Comparison of ENCODE assay signal across 8 cellular contexts in genomic region chr14:100241279-100241678, GRCh38. TPM values are rescaled to one million over a fixed set of nuclear protein-coding genes. Genes with fewer than 3 reads are reported as not detected.
DNase-seq lines count a peak whose midpoint lies in the region; ATAC-seq, FAIRE-seq and TF ChIP-seq lines count a peak whose summit lies in the region.

No MANE protein-coding gene starts in this region.

- H3K4me3 ChIP-seq in keratinocyte (ENCODE audit: control insufficient read depth in 2 of 3, extremely low read depth in 1 of 3, insufficient read depth in 2 of 3, low read depth in 1 of 3, low read length in 3 of 3), result peak overlapping the region; percentile 63 to 79 (median 71)

- H3K79me2 ChIP-seq in keratinocyte (ENCODE audit: control insufficient read depth, insufficient read depth, low read length), result peaks cover 83% of the 10 kb centered on the region

- DNase-seq in activated CD4-positive, alpha-beta T cell treated with anti-CD3 and anti-CD28 coated beads for 36 hours, result no peak
- no peak for DNase-seq in activated CD4-positive, alpha-beta T cell treated with anti-CD3 and anti-CD28 coated beads, Interleukin-2, amount 50 U/mL, for 1 hour
- DNase-seq in keratinocyte (ENCODE audit: low read depth, low spot score), result no peak
- DNase-seq in NCI-H748 (lab: John Stamatoyannopoulos, UW; ENCODE audit: unreplicated experiment), result no peak
- DNase-seq in NK-92 treated with Interleukin-12 subunit alpha and Interleukin-12 subunit beta, amount 100 ng/mL, for 24 hours (lab: John Stamatoyannopoulos, UW), result no peak
- no peak for DNase-seq in NCI-H2029 (lab: John Stamatoyannopoulos, UW)

- peaks cover 7% of the 10 kb centered on the region for H4K20me1 ChIP-seq in keratinocyte (ENCODE audit: control insufficient read depth, extremely low read depth, insufficient read depth, low read length)

- intact Hi-C loops in activated CD4-positive, alpha-beta T cell treated with anti-CD3 and anti-CD28 coated beads for 36 hours (cut with DNase I, micrococcal nuclease), result loop anchor here (2.0 to 5.0 kb wide), 4 partner anchors 44 to 1706 kb away; no protein-coding TSS in a partner anchor

- H3K27ac ChIP-seq in keratinocyte (ENCODE audit: control insufficient read depth, insufficient read depth, low read length) (peak overlapping the region; percentile 78), temporal lobe (ENCODE audit: low read depth, low read length) (peak overlapping the region; percentile 97)

- CTCF ChIA-PET in activated CD4-positive, alpha-beta T cell treated with anti-CD3 and anti-CD28 coated beads for 36 hours (lab: Charles Lee), result interaction anchor here (0.6 to 2.7 kb wide), 21 partner anchors 8 to 493 kb away, joined by 3 to 31 read pairs (median 5); no protein-coding TSS in a partner anchor

- peaks cover 21% of the 10 kb centered on the region for H3K4me1 ChIP-seq in keratinocyte (ENCODE audit: control insufficient read depth, extremely low read depth, insufficient read depth, low read length)

- no peak for ATAC-seq in activated CD4-positive, alpha-beta T cell treated with anti-CD3 and anti-CD28 coated beads for 36 hours

- H2AFZ ChIP-seq in keratinocyte (ENCODE audit: control insufficient read depth, low read length), result no peak overlapping the region

- no peaks in the 10 kb centered on the region for H3K27me3 Mint-ChIP-seq in activated CD4-positive, alpha-beta T cell treated with anti-CD3 and anti-CD28 coated beads for 36 hours
- no peaks in the 10 kb centered on the region for H3K27me3 Mint-ChIP-seq in activated naive CD8-positive, alpha-beta T cell

- POLR2A ChIA-PET in activated CD4-positive, alpha-beta T cell treated with anti-CD3 and anti-CD28 coated beads for 36 hours (lab: Charles Lee), result interaction anchor here (0.6 to 1.4 kb wide), 7 partner anchors 12 to 180 kb away, joined by 3 to 7 read pairs (median 4); a partner anchor contains a TSS

- peak overlapping the region; percentile 83 for H3K4me3 Mint-ChIP-seq in activated CD4-positive, alpha-beta T cell treated with anti-CD3 and anti-CD28 coated beads for 36 hours
- H3K4me3 Mint-ChIP-seq in activated naive CD8-positive, alpha-beta T cell, result peak overlapping the region; percentile 90

- peaks cover 47% of the 10 kb centered on the region for H3K36me3 Mint-ChIP-seq in activated CD4-positive, alpha-beta T cell treated with anti-CD3 and anti-CD28 coated beads for 36 hours (ENCODE audit: low read depth)
- H3K36me3 Mint-ChIP-seq in activated naive CD8-positive, alpha-beta T cell, result peaks cover 7% of the 10 kb centered on the region

- peaks cover 2% of the 10 kb centered on the region for H3K9me1 ChIP-seq in keratinocyte (ENCODE audit: control insufficient read depth, extremely low read depth, insufficient read depth, low read length)

- no peaks in the 10 kb centered on the region for H3K9me3 ChIP-seq in keratinocyte (ENCODE audit: control insufficient read depth, low read depth, low read length)

- H3K36me3 ChIP-seq in keratinocyte (ENCODE audit: control insufficient read depth in 2 of 2, extremely low read depth in 1 of 2, insufficient read depth in 2 of 2, low read length in 2 of 2), result peaks cover 0 to 3% of the 10 kb centered on the region in 2 experiments

- peak overlapping the region; percentile 88 for H3K27ac Mint-ChIP-seq in activated CD4-positive, alpha-beta T cell treated with anti-CD3 and anti-CD28 coated beads for 36 hours
- peak overlapping the region; percentile 95 for H3K27ac Mint-ChIP-seq in activated naive CD8-positive, alpha-beta T cell

- TF ChIP-seq CTCF in keratinocyte (optimal IDR thresholded peaks at IDR 0.05 in 1 of 3, IDR thresholded peaks at IDR 0.05 in 1 of 3, conservative IDR thresholded peaks at IDR 0.05 in 1 of 3; ENCODE audit: extremely low read depth in 1 of 3, insufficient read depth in 2 of 3, low read length in 3 of 3), result no peak

- H3K9me3 Mint-ChIP-seq in activated CD4-positive, alpha-beta T cell treated with anti-CD3 and anti-CD28 coated beads for 36 hours (ENCODE audit: low read depth), result no peaks in the 10 kb centered on the region
- H3K9me3 Mint-ChIP-seq in activated naive CD8-positive, alpha-beta T cell (ENCODE audit: low read depth), result no peaks in the 10 kb centered on the region

- H3K4me2 ChIP-seq in keratinocyte (ENCODE audit: control insufficient read depth, extremely low read depth, insufficient read depth, low read depth, low read length), result peak overlapping the region; percentile 58

- peak; percentile 26 for FAIRE-seq in keratinocyte (lab: Jason Lieb, UNC)

- H3K27me3 ChIP-seq in keratinocyte (ENCODE audit: control insufficient read depth, extremely low read depth, insufficient read depth, low read length), result no peaks in the 10 kb centered on the region

- H3K4me1 Mint-ChIP-seq in activated CD4-positive, alpha-beta T cell treated with anti-CD3 and anti-CD28 coated beads for 36 hours, result peaks cover 54% of the 10 kb centered on the region
- peaks cover 60% of the 10 kb centered on the region for H3K4me1 Mint-ChIP-seq in activated naive CD8-positive, alpha-beta T cell (ENCODE audit: low read depth)

- peak overlapping the region; percentile 78 for H3K9ac ChIP-seq in keratinocyte (ENCODE audit: control insufficient read depth, extremely low read depth, insufficient read depth, low read length)

- dilution Hi-C loops in keratinocyte (cut with MboI; ENCODE audit: extremely low pct_ligation_motif_present, low sequenced_read_pairs), result no loop called here

RNA-seq across cellular contexts. Expression of gene YY1, which starts 2.3 kb away (rescaled TPM):
- total RNA-seq in activated CD4-positive, alpha-beta T cell treated with anti-CD3 and anti-CD28 coated beads for 36 hours, result 100 to 1,000 TPM in 1 of 2 experiments, 10 to 100 TPM in 1; 99.7 to 104 TPM
- 34.9 to 65.6 TPM (median 38.3 TPM) in 3 replicates for polyA plus RNA-seq in keratinocyte
- polyA plus RNA-seq in keratinocyte (2011; ENCODE audit: low read depth), result 168 TPM
- 36.2 and 61.6 TPM in 2 replicates for polyA plus RNA-seq in keratinocyte (2011; cell fraction: cytosol; rRNA removed)
- polyA plus RNA-seq in keratinocyte (2011; cell fraction: nucleus; rRNA removed), result 39.4 and 52.3 TPM in 2 replicates
- polyA plus RNA-seq in keratinocyte (2012; ENCODE audit: low replicate concordance), result 42.1 and 62.3 TPM in 2 replicates
- polyA minus RNA-seq in keratinocyte, result 16.4 to 31.7 TPM (median 28.0 TPM) in 3 replicates
- 28.0 TPM for polyA minus RNA-seq in keratinocyte (2011; cell fraction: cytosol; rRNA and poly(A)+ RNA removed)
- 21.8 and 31.6 TPM in 2 replicates for polyA minus RNA-seq in keratinocyte (2011; cell fraction: nucleus; rRNA and poly(A)+ RNA removed)
- 39.1 TPM for total RNA-seq in temporal lobe
